ENCODE assay signal across 22 cellular contexts in genomic region chr5:111127453-111128195, GRCh38. TPM values are rescaled to one million over a fixed set of nuclear protein-coding genes. Genes with fewer than 3 reads are reported as not detected.
DNase-seq lines count a peak whose midpoint lies in the region; ATAC-seq, FAIRE-seq and TF ChIP-seq lines count a peak whose summit lies in the region.
"Had no signal": no experiment of that assay in that cellular context is flagged by ENCODE, and none has a peak within 500 bp of the region (broad histone marks: within the 10 kb centered on the region; RNA-seq: fewer than 3 reads in every experiment).

No MANE protein-coding gene starts in this region.

- WGBS in trophoblast cell (ENCODE audit: extremely low coverage, insufficient coverage, insufficient read length), result no CpG with 5 or more reads among the region's 3 CpGs

- H3K18ac ChIP-seq in trophoblast cell (ENCODE audit: low read length), result no peak overlapping the region

- no peak overlapping the region for H3K9ac ChIP-seq in trophoblast cell (ENCODE audit: low read length)

- peaks cover 2% of the 10 kb centered on the region for H3K79me1 ChIP-seq in trophoblast cell (ENCODE audit: low read length)

- no peak overlapping the region for H2BK5ac ChIP-seq in trophoblast cell (ENCODE audit: low read depth, low read length, poor library complexity)

- H3K4me3 ChIP-seq in Panc1 (ENCODE audit: low read depth in 2 of 2, low read length in 2 of 2) (no peak overlapping the region), trophoblast cell (ENCODE audit: low read depth, low read length) (no peak overlapping the region)
- H3K4me3 ChIP-seq: esophagus squamous epithelium had no signal

- POLR2A ChIA-PET in Panc1 (lab: Charles Lee) (no interaction called here), GM10248 (lab: Yijun Ruan, JAX) (no interaction called here)

- H3K4ac ChIP-seq in trophoblast cell (ENCODE audit: low read depth, low read length), result no peak overlapping the region

- H3K36me3 ChIP-seq in Panc1 (ENCODE audit: control insufficient read depth, insufficient read depth, low read length) (peaks cover 36% of the 10 kb centered on the region), trophoblast cell (ENCODE audit: control insufficient read depth in 1 of 2, insufficient read depth in 2 of 2, low read length in 2 of 2) (peaks cover under 1% of the 10 kb centered on the region in 2 experiments)

- H3K27ac ChIP-seq in Panc1 (ENCODE audit: low read length) (no peak overlapping the region), trophoblast cell (ENCODE audit: low read depth, low read length) (peak overlapping the region; percentile 43)
- H3K27ac ChIP-seq: esophagus squamous epithelium had no signal

- no peak for TF ChIP-seq POLR2A in H54 (IDR thresholded peaks at IDR 0.05; ENCODE audit: low read depth, low read length)

- no peak for TF ChIP-seq CTCF in Panc1 (IDR thresholded peaks at IDR 0.05)
- TF ChIP-seq CTCF in GM10248 (IDR thresholded peaks at IDR 0.05; ENCODE audit: control extremely low read depth, extremely low read depth, low read depth, missing control alignments), result no peak

- CTCF ChIA-PET in Panc1 (lab: Charles Lee) (no interaction called here), GM10248 (lab: Yijun Ruan, JAX) (no interaction called here)

- TSS peak; percentile 39 for BruUV-seq in Panc1 (replicated peaks; lab: Mats Ljungman, UMichigan)

- H3K27me3 ChIP-seq in Panc1 (ENCODE audit: control insufficient read depth, insufficient read depth, low read length) (no peaks in the 10 kb centered on the region), trophoblast cell (ENCODE audit: insufficient read depth, low read length) (no peaks in the 10 kb centered on the region)
- H3K27me3 ChIP-seq: esophagus squamous epithelium had no signal

- no peak overlapping the region for H4K91ac ChIP-seq in trophoblast cell (ENCODE audit: low read depth, low read length)

- H3K23ac ChIP-seq in trophoblast cell (ENCODE audit: low read length), result no peak overlapping the region

- ATAC-seq in Panc1, result no peak
- no peak for ATAC-seq in GM19463 (IDR thresholded peaks at IDR 0.05; ENCODE audit: unreplicated experiment)
- ATAC-seq: activated CD4-positive, CD25-positive, alpha-beta regulatory T cell treated with anti-CD3 and anti-CD28 coated beads, Interleukin-2, amount 50 U/mL, for 24 hours had no signal

- H3K4me1 ChIP-seq in Panc1 (ENCODE audit: control insufficient read depth, insufficient read depth, low read length), result no peaks in the 10 kb centered on the region
- peaks cover 2 to 4% of the 10 kb centered on the region in 2 experiments for H3K4me1 ChIP-seq in trophoblast cell (ENCODE audit: control insufficient read depth in 1 of 2, insufficient read depth in 2 of 2, low read length in 2 of 2)
- H3K4me1 ChIP-seq: esophagus squamous epithelium had no signal

- H4K12ac ChIP-seq in trophoblast cell (ENCODE audit: low read depth, low read length), result no peak overlapping the region

- FAIRE-seq in H54 (lab: Jason Lieb, UNC) (peak; percentile 38), endometrium (lab: Jason Lieb, UNC) (peak; percentile 15)
- FAIRE-seq: GM12891, islet of Langerhans had no signal

- H2BK12ac ChIP-seq in trophoblast cell (ENCODE audit: low read length), result no peak overlapping the region

- no peak overlapping the region for H4K8ac ChIP-seq in trophoblast cell (ENCODE audit: low read depth, low read length)

- DNase-seq in H54 (ENCODE audit: insufficient read length, low spot score) (no peak), Panc1 (ENCODE audit: low read depth, low spot score) (no peak), trophoblast cell (peak; percentile 84 to 95), DMS153 treated with DMSO at 0.1 percent for 48 hours (lab: John Stamatoyannopoulos, UW; ENCODE audit: unreplicated experiment) (no peak), GM10248 (ENCODE audit: extremely low spot score) (no peak)
- DNase-seq: activated CD8-positive, alpha-beta memory T cell treated with anti-CD3 and anti-CD28 coated beads for 24 hours; activated naive CD8-positive, alpha-beta T cell treated with anti-CD3 and anti-CD28 coated beads, Interleukin-2, amount 10 ng/mL, durations not matched to agents 7 days and 5 days; AML-193; esophagus squamous epithelium; NCI-H2227 treated with DMSO at 0.1 percent for 48 hours; nephron progenitor cell; SHP77; stimulated activated CD8-positive, alpha-beta memory T cell treated with anti-CD3 and anti-CD28 coated beads, Interleukin-4, amount 100 ng/mL, for 48 hours had no signal

- no peak overlapping the region for H2AFZ ChIP-seq in trophoblast cell (ENCODE audit: insufficient read depth, low read length, poor library complexity)

- no peak overlapping the region for H2BK120ac ChIP-seq in trophoblast cell (ENCODE audit: insufficient read depth, low read length, poor library complexity)

- in situ Hi-C loops in Panc1 (cut with HindIII; ENCODE audit: low pct_unique_long_range_greater_than_20kb, low sequenced_read_pairs), result no loop called here

- no peak overlapping the region for H3K4me2 ChIP-seq in trophoblast cell (ENCODE audit: low read length)

- H3K14ac ChIP-seq in trophoblast cell (ENCODE audit: low read length), result no peak overlapping the region

- H3K9me3 ChIP-seq in Panc1 (ENCODE audit: control insufficient read depth, insufficient read depth, low read depth, low read length), result no peaks in the 10 kb centered on the region
- H3K9me3 ChIP-seq in trophoblast cell (ENCODE audit: insufficient read depth, low read depth, low read length), result no peaks in the 10 kb centered on the region
- H3K9me3 ChIP-seq: esophagus squamous epithelium had no signal

- H2AK5ac ChIP-seq in trophoblast cell (ENCODE audit: low read length), result no peak overlapping the region

- intact Hi-C loops in Panc1 (cut with micrococcal nuclease; ENCODE audit: unreplicated experiment), result no loop called here

- no peaks in the 10 kb centered on the region for H3K79me2 ChIP-seq in trophoblast cell (ENCODE audit: control insufficient read depth, insufficient read depth, low read length, poor library complexity)

RNA-seq across cellular contexts. Expression of gene WDR36, which starts 35.5 kb away (rescaled TPM):
- 33.9 TPM for total RNA-seq in Panc1 (2021; ENCODE audit: unreplicated experiment)
- 10.7 TPM for polyA plus RNA-seq in Panc1 (2012; ENCODE audit: insufficient read length)
- polyA plus RNA-seq in trophoblast cell (2013), result 14.0 and 15.5 TPM in 2 replicates

RNA-seq across cellular contexts. Expression of gene TSLP, which starts 56.1 kb away (rescaled TPM):
- not detected for total RNA-seq in Panc1 (2021; ENCODE audit: unreplicated experiment)
- not detected for polyA plus RNA-seq in Panc1 (2012; ENCODE audit: insufficient read length)
- polyA plus RNA-seq in trophoblast cell (2013), result 0.40 and 0.42 TPM in 2 replicates
- total RNA-seq: G401; HT-29; progenitor cell of endocrine pancreas; T-helper 2 cell treated with Interferon-gamma antibody and Interleukin-4, amounts not matched to agents 100 ng/mL and 5 ng/mL, for 36 hours had no signal

Comparison
In these comparisons a context has a peak if more than half of its experiments do, and no peak if none do; other contexts are left out.
1. DNase-seq: peak in trophoblast cell (2 of 2); none in H54 (single experiment), Panc1 (single experiment), DMS153 treated with DMSO at 0.1 percent for 48 hours (single experiment) and GM10248 (single experiment).